In genomic region chr22:45268958-45269844, GRCh38 we compare ENCODE assay signal across 1 cellular context.
TF ChIP-seq lines count a peak whose summit lies in the region.

No MANE protein-coding gene starts in this region.

TF ChIP-seq in HepG2, 621 proteins besides CTCF, POLR2A, EP300 and RAD21 (continued from another document and continues in another):
- TF ChIP-seq, protein P1, sequence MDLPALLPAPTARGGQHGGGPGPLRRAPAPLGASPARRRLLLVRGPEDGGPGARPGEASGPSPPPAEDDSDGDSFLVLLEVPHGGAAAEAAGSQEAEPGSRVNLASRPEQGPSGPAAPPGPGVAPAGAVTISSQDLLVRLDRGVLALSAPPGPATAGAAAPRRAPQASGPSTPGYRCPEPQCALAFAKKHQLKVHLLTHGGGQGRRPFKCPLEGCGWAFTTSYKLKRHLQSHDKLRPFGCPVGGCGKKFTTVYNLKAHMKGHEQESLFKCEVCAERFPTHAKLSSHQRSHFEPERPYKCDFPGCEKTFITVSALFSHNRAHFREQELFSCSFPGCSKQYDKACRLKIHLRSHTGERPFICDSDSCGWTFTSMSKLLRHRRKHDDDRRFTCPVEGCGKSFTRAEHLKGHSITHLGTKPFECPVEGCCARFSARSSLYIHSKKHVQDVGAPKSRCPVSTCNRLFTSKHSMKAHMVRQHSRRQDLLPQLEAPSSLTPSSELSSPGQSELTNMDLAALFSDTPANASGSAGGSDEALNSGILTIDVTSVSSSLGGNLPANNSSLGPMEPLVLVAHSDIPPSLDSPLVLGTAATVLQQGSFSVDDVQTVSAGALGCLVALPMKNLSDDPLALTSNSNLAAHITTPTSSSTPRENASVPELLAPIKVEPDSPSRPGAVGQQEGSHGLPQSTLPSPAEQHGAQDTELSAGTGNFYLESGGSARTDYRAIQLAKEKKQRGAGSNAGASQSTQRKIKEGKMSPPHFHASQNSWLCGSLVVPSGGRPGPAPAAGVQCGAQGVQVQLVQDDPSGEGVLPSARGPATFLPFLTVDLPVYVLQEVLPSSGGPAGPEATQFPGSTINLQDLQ (CRISPR knock-in tag; IDR thresholded peaks at IDR 0.05) = no peak
- TF ChIP-seq ZNF205 (CRISPR knock-in tag; IDR thresholded peaks at IDR 0.05) (0 out of 2 replicates have a peak, but pooled peaks have one; percentile 16), TFE3 (CRISPR knock-in tag; IDR thresholded peaks at IDR 0.05) (0 out of 2 replicates have a peak, but pooled peaks have one; percentile 6), POGZ (CRISPR knock-in tag; IDR thresholded peaks at IDR 0.05) (0 out of 2 replicates have a peak, but pooled peaks have one; percentile 9), HDAC2 (CRISPR knock-in tag; IDR thresholded peaks at IDR 0.05) (no peak), ZNF512B (CRISPR knock-in tag; IDR thresholded peaks at IDR 0.05; ENCODE audit: borderline replicate concordance) (no peak), SCMH1 (CRISPR knock-in tag; IDR thresholded peaks at IDR 0.05; ENCODE audit: borderline replicate concordance) (no peak), ZNF256 (CRISPR knock-in tag; conservative IDR thresholded peaks at IDR 0.05) (no peak), ZNF121 (CRISPR knock-in tag; IDR thresholded peaks at IDR 0.05) (no peak), ATAD3A (CRISPR knock-in tag; IDR thresholded peaks at IDR 0.05) (no peak), ARID5B (CRISPR knock-in tag; IDR thresholded peaks at IDR 0.05) (no peak), NFAT5 (CRISPR knock-in tag; IDR thresholded peaks at IDR 0.05) (no peak), ZSCAN25 (CRISPR knock-in tag; IDR thresholded peaks at IDR 0.05) (peak; percentile 37; the same call in 1 of the 2 replicates), ARNT2 (CRISPR knock-in tag; IDR thresholded peaks at IDR 0.05; ENCODE audit: low read depth) (peak; percentile 51; the same call in 1 of the 2 replicates), ZNF329 (CRISPR knock-in tag; IDR thresholded peaks at IDR 0.05; ENCODE audit: low read depth) (no peak), TEAD3 (CRISPR knock-in tag; optimal IDR thresholded peaks at IDR 0.05; ENCODE audit: borderline replicate concordance) (peak; percentile 5), DRAP1 (CRISPR knock-in tag; IDR thresholded peaks at IDR 0.05) (peak; percentile 10; the same call in 1 of the 2 replicates), ARNTL (CRISPR knock-in tag; IDR thresholded peaks at IDR 0.05) (no peak), ZKSCAN1 (IDR thresholded peaks at IDR 0.05; ENCODE audit: low read length) (no peak), ZNF513 (CRISPR knock-in tag; conservative IDR thresholded peaks at IDR 0.05) (no peak), NKX3-1 (CRISPR knock-in tag; IDR thresholded peaks at IDR 0.05) (no peak), ZNF687 (CRISPR knock-in tag; IDR thresholded peaks at IDR 0.05) (peak; percentile 79), BRCA1 (CRISPR knock-in tag; IDR thresholded peaks at IDR 0.05) (no peak), SETDB1 (CRISPR knock-in tag; IDR thresholded peaks at IDR 0.05; ENCODE audit: borderline replicate concordance) (no peak), TCF7L2 (IDR thresholded peaks at IDR 0.05; ENCODE audit: low read depth, low read length) (no peak)
- TF ChIP-seq, protein P2, sequence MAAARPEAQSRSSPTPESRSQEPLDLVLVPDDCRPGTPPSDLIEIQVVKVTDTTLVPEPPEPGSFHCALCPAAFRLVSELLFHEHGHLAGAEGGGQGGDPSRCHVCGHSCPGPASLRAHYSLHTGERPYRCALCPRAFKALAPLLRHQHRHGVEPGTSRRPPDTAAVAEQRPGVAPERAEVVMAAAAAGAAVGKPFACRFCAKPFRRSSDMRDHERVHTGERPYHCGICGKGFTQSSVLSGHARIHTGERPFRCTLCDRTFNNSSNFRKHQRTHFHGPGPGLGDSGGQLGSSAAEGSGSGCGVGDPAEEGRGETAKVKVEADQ (CRISPR knock-in tag; IDR thresholded peaks at IDR 0.05; ENCODE audit: borderline replicate concordance) = 0 out of 2 replicates have a peak, but pooled peaks have one; percentile 34
- TF ChIP-seq, protein P3, sequence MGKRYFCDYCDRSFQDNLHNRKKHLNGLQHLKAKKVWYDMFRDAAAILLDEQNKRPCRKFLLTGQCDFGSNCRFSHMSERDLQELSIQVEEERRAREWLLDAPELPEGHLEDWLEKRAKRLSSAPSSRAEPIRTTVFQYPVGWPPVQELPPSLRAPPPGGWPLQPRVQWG (CRISPR knock-in tag; IDR thresholded peaks at IDR 0.05; ENCODE audit: borderline replicate concordance, low read depth) = no peak
- TF ChIP-seq, protein P4, sequence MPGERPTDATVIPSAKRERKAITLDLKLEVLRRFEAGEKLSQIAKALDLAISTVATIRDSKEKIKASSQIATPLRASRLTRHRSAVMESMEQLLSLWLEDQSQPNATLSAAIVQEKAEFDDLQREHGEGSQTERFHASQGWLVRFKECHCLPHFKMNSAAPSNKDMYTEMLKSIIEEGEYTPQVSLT (CRISPR knock-in tag; IDR thresholded peaks at IDR 0.05; ENCODE audit: borderline replicate concordance, low read depth) = no peak
